ENCODE assay signal across 15 cellular contexts in the genomic region with DNA sequence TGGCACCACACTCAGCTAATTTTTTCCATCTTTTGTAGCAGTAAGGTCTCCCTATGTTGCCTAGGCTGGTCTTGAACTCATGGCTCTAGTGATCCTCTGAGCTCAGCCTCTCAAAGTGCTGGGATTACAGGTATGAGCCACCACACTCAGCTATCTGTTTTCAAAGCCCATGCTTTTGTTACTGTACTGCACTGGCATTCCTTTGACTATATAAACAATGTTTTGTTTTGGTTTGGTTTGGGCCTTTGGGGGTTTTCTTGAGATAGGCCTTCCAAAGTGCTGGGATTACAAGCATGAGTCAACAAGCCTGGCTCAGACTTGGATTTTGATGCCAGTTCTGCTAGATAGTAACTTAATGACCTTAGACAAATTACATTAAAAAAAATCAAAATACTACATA.
DNase-seq lines count a peak whose midpoint lies in the region; ATAC-seq and TF ChIP-seq lines count a peak whose summit lies in the region.
"Had no signal": no experiment of that assay in that cellular context is flagged by ENCODE, and none has a peak within 500 bp of the region (broad histone marks: within the 10 kb centered on the region; RNA-seq: fewer than 3 reads in every experiment).

No MANE protein-coding gene starts in this region.

- POLR2A ChIA-PET in SK-N-SH (lab: Yijun Ruan, JAX), result interaction anchor here (0.6 kb wide), 1 partner anchor 40 kb away, joined by 3 read pairs; no protein-coding TSS in a partner anchor

- H3K4me2 ChIP-seq in SK-N-SH, result no peak overlapping the region

- no peak overlapping the region for H3K27ac Mint-ChIP-seq in activated CD8-positive, alpha-beta memory T cell treated with anti-CD3 and anti-CD28 coated beads, Interleukin-2, amount 10 ng/mL, durations not matched to agents 7 days and 5 days
- H3K27ac Mint-ChIP-seq in progenitor cell of endocrine pancreas, result no peak overlapping the region
- H3K27ac Mint-ChIP-seq: T-helper 1 cell treated with Interleukin-12 subunit alpha and Interleukin-12 subunit beta and Interleukin-4 antibody, amounts not matched to agents 30 μg/mL and 1 μg/mL, for 36 hours had no signal

- TF ChIP-seq CTCF in SK-N-SH (IDR thresholded peaks at IDR 0.05), result no peak
- no peak for TF ChIP-seq CTCF in progenitor cell of endocrine pancreas (IDR thresholded peaks at IDR 0.05; ENCODE audit: unreplicated experiment)

- CTCF ChIA-PET in activated CD8-positive, alpha-beta memory T cell treated with anti-CD3 and anti-CD28 coated beads, Interleukin-2, amount 10 ng/mL, durations not matched to agents 7 days and 5 days (lab: Charles Lee), result interaction anchor here (0.8 to 0.9 kb wide), 2 partner anchors 11 to 1601 kb away, joined by 3 to 4 read pairs; no protein-coding TSS in a partner anchor
- CTCF ChIA-PET in SK-N-SH (lab: Yijun Ruan, JAX), result no interaction called here

- no peaks in the 10 kb centered on the region for H3K9me2 ChIP-seq in SK-N-SH

- peaks cover 25% of the 10 kb centered on the region for H3F3A ChIP-seq in SK-N-SH (replicated peaks; ENCODE audit: insufficient read depth)

- H3K79me2 ChIP-seq in SK-N-SH (ENCODE audit: insufficient read depth), result no peaks in the 10 kb centered on the region

- ATAC-seq in activated CD8-positive, alpha-beta memory T cell treated with anti-CD3 and anti-CD28 coated beads, Interleukin-2, amount 10 ng/mL, durations not matched to agents 7 days and 5 days, result peak; percentile 9
- ATAC-seq: body of pancreas had no signal

- H3K9ac ChIP-seq in SK-N-SH, result no peak overlapping the region

- no peak for DNase-seq in activated CD8-positive, alpha-beta memory T cell treated with anti-CD3 and anti-CD28 coated beads, Interleukin-2, amount 10 ng/mL, durations not matched to agents 7 days and 5 days
- no peak for DNase-seq in activated CD8-positive, alpha-beta memory T cell treated with anti-CD3 and anti-CD28 coated beads, Interleukin-2, amount 50 U/mL, for 4 hours
- DNase-seq in SK-N-SH (no peak), fibroblast of peridontal ligament (ENCODE audit: extremely low read depth) (peak; percentile 87), anterior cingulate cortex (lab: John Stamatoyannopoulos, UW) (no peak), progenitor cell of endocrine pancreas (ENCODE audit: low spot score, unreplicated experiment) (no peak), NCI-H1436 treated with DMSO at 0.1 percent for 48 hours (lab: John Stamatoyannopoulos, UW) (no peak), SHP77 treated with DMSO at 0.1 percent for 48 hours (lab: John Stamatoyannopoulos, UW) (no peak)
- DNase-seq: 8988T; activated CD4-positive, alpha-beta T cell treated with anti-CD3 and anti-CD28 coated beads for 48 hours; body of pancreas; nucleus accumbens; stimulated activated CD4-positive, alpha-beta T cell treated with anti-CD3 and anti-CD28 coated beads, Interleukin-12 subunit alpha, Interleukin-12 subunit beta, amount 100 ng/mL, for 4 hours; testis had no signal

- H3K4me3 Mint-ChIP-seq in activated CD8-positive, alpha-beta memory T cell treated with anti-CD3 and anti-CD28 coated beads, Interleukin-2, amount 10 ng/mL, durations not matched to agents 7 days and 5 days, result no peak overlapping the region
- H3K4me3 Mint-ChIP-seq in progenitor cell of endocrine pancreas (ENCODE audit: low read depth), result no peak overlapping the region
- H3K4me3 Mint-ChIP-seq: T-helper 1 cell treated with Interleukin-12 subunit alpha and Interleukin-12 subunit beta and Interleukin-4 antibody, amounts not matched to agents 30 μg/mL and 1 μg/mL, for 36 hours had no signal

- peaks cover 32 to 61% of the 10 kb centered on the region in 2 experiments for H3K36me3 ChIP-seq in SK-N-SH (replicated peaks in 1 of 2; ENCODE audit: control insufficient read depth in 1 of 2, insufficient read depth in 2 of 2, low read length in 1 of 2)

- H3K27me3 Mint-ChIP-seq in activated CD8-positive, alpha-beta memory T cell treated with anti-CD3 and anti-CD28 coated beads, Interleukin-2, amount 10 ng/mL, durations not matched to agents 7 days and 5 days, result no peaks in the 10 kb centered on the region
- no peaks in the 10 kb centered on the region for H3K27me3 Mint-ChIP-seq in progenitor cell of endocrine pancreas

- no peak overlapping the region for H3K27ac ChIP-seq in SK-N-SH (ENCODE audit: low read depth in 2 of 2, low read length in 1 of 2)
- H3K27ac ChIP-seq: body of pancreas, testis had no signal

- TF ChIP-seq EP300 in SK-N-SH (IDR thresholded peaks at IDR 0.05; ENCODE audit: borderline replicate concordance in 1 of 2, low read depth in 1 of 2, low read length in 1 of 2), result no peak

- TF ChIP-seq RAD21 in SK-N-SH (IDR thresholded peaks at IDR 0.05; ENCODE audit: low read length), result no peak

- H3K27me3 ChIP-seq in SK-N-SH (ENCODE audit: insufficient read depth), result no peaks in the 10 kb centered on the region
- H3K27me3 ChIP-seq: body of pancreas, testis had no signal

- peaks cover 0 to 12% of the 10 kb centered on the region in 2 experiments; a peak in 1 of 4 replicates for H3K4me1 ChIP-seq in SK-N-SH (ENCODE audit: control insufficient read depth in 1 of 2, insufficient read depth in 2 of 2, low read depth in 1 of 2, low read length in 1 of 2)
- H3K4me1 ChIP-seq: body of pancreas, testis had no signal

- peaks cover 53% of the 10 kb centered on the region for H3K36me3 Mint-ChIP-seq in activated CD8-positive, alpha-beta memory T cell treated with anti-CD3 and anti-CD28 coated beads, Interleukin-2, amount 10 ng/mL, durations not matched to agents 7 days and 5 days
- peaks cover 40% of the 10 kb centered on the region for H3K36me3 Mint-ChIP-seq in progenitor cell of endocrine pancreas (ENCODE audit: insufficient read depth)

- H2AFZ ChIP-seq in SK-N-SH (ENCODE audit: low read depth), result no peak overlapping the region

- no peaks in the 10 kb centered on the region for H3K9me3 Mint-ChIP-seq in activated CD8-positive, alpha-beta memory T cell treated with anti-CD3 and anti-CD28 coated beads, Interleukin-2, amount 10 ng/mL, durations not matched to agents 7 days and 5 days (ENCODE audit: low read depth)
- H3K9me3 Mint-ChIP-seq in progenitor cell of endocrine pancreas (ENCODE audit: low read depth), result peaks cover 15% of the 10 kb centered on the region
- H3K9me3 Mint-ChIP-seq: T-helper 1 cell treated with Interleukin-12 subunit alpha and Interleukin-12 subunit beta and Interleukin-4 antibody, amounts not matched to agents 30 μg/mL and 1 μg/mL, for 36 hours had no signal

- no peaks in the 10 kb centered on the region for H3K9me3 ChIP-seq in SK-N-SH
- H3K9me3 ChIP-seq: testis had no signal

- no peaks in the 10 kb centered on the region for H4K20me1 ChIP-seq in SK-N-SH (ENCODE audit: insufficient read depth)

- no peak overlapping the region for H3K4me3 ChIP-seq in SK-N-SH (ENCODE audit: low read depth in 2 of 2, low read length in 1 of 2)
- H3K4me3 ChIP-seq: body of pancreas, testis had no signal

- H3K4me1 Mint-ChIP-seq in activated CD8-positive, alpha-beta memory T cell treated with anti-CD3 and anti-CD28 coated beads, Interleukin-2, amount 10 ng/mL, durations not matched to agents 7 days and 5 days, result no peaks in the 10 kb centered on the region
- H3K4me1 Mint-ChIP-seq in progenitor cell of endocrine pancreas (ENCODE audit: low read depth), result no peaks in the 10 kb centered on the region

TF ChIP-seq in SK-N-SH, 30 proteins besides CTCF, POLR2A, EP300 and RAD21:
- TF ChIP-seq FOXM1 (IDR thresholded peaks at IDR 0.05; ENCODE audit: low read depth) (no peak), SIN3A (IDR thresholded peaks at IDR 0.05; ENCODE audit: borderline replicate concordance, low read depth, low read length) (no peak), TCF12 (IDR thresholded peaks at IDR 0.05) (0 out of 2 replicates have a peak, but pooled peaks have one; percentile 15)
- TF ChIP-seq, protein P1, sequence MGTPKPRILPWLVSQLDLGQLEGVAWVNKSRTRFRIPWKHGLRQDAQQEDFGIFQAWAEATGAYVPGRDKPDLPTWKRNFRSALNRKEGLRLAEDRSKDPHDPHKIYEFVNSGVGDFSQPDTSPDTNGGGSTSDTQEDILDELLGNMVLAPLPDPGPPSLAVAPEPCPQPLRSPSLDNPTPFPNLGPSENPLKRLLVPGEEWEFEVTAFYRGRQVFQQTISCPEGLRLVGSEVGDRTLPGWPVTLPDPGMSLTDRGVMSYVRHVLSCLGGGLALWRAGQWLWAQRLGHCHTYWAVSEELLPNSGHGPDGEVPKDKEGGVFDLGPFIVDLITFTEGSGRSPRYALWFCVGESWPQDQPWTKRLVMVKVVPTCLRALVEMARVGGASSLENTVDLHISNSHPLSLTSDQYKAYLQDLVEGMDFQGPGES (IDR thresholded peaks at IDR 0.05; ENCODE audit: low read depth, low read length), result no peak
TF ChIP-seq in SK-N-SH: peak in this region for 1.
